34 cellular contexts compared by ENCODE assay signal in genomic region chr12:28212182-28212581, GRCh38.
"Had no signal": no experiment of that assay in that cellular context is flagged by ENCODE, and none has a peak within 500 bp of the region (broad histone marks: within the 10 kb centered on the region; RNA-seq: fewer than 3 reads in every experiment).

No MANE protein-coding gene starts in this region.

- H3K27me3 Mint-ChIP-seq: activated CD4-positive, alpha-beta memory T cell treated with anti-CD3 and anti-CD28 coated beads for 36 hours; activated CD4-positive, alpha-beta T cell treated with anti-CD3 and anti-CD28 coated beads for 36 hours; activated CD4-positive, alpha-beta T cell treated with anti-CD3 and anti-CD28 coated beads, Interleukin-2, amount 10 ng/mL, durations not matched to agents 24 days and 14 days; activated CD8-positive, alpha-beta memory T cell treated with anti-CD3 and anti-CD28 coated beads, Interleukin-2, amount 10 ng/mL, durations not matched to agents 7 days and 5 days; activated naive CD4-positive, alpha-beta T cell treated with anti-CD3 and anti-CD28 coated beads, Interleukin-2, amount 50 U/mL, for 24 hours; activated naive CD8-positive, alpha-beta T cell treated with anti-CD3 and anti-CD28 coated beads for 36 hours; activated naive CD8-positive, alpha-beta T cell treated with anti-CD3 and anti-CD28 coated beads, Interleukin-2, amount 50 U/mL, for 24 hours; effector memory CD8-positive, alpha-beta T cell had no signal

- H3K4me1 ChIP-seq: adrenal gland, foreskin keratinocyte, gastrocnemius medialis had no signal

- H3K36me3 ChIP-seq: adrenal gland, gastrocnemius medialis had no signal

- H3K4me1 Mint-ChIP-seq: activated CD8-positive, alpha-beta memory T cell treated with anti-CD3 and anti-CD28 coated beads, Interleukin-2, amount 10 ng/mL, durations not matched to agents 7 days and 5 days had no signal

- H3K27ac Mint-ChIP-seq: activated CD4-positive, alpha-beta memory T cell treated with anti-CD3 and anti-CD28 coated beads for 36 hours; activated CD4-positive, alpha-beta T cell treated with anti-CD3 and anti-CD28 coated beads for 36 hours; activated CD4-positive, alpha-beta T cell treated with anti-CD3 and anti-CD28 coated beads, Interleukin-2, amount 10 ng/mL, durations not matched to agents 24 days and 14 days; activated CD8-positive, alpha-beta memory T cell treated with anti-CD3 and anti-CD28 coated beads, Interleukin-2, amount 10 ng/mL, durations not matched to agents 7 days and 5 days; activated CD8-positive, alpha-beta T cell treated with anti-CD3 and anti-CD28 coated beads, Interleukin-2, amount 10 ng/mL, durations not matched to agents 7 days and 5 days; activated naive CD4-positive, alpha-beta T cell treated with anti-CD3 and anti-CD28 coated beads for 36 hours; activated naive CD4-positive, alpha-beta T cell treated with anti-CD3 and anti-CD28 coated beads, Interleukin-2, amount 50 U/mL, for 24 hours; activated naive CD8-positive, alpha-beta T cell treated with anti-CD3 and anti-CD28 coated beads for 36 hours; activated naive CD8-positive, alpha-beta T cell treated with anti-CD3 and anti-CD28 coated beads, Interleukin-2, amount 50 U/mL, for 24 hours; activated T-helper 1 cell treated with anti-CD3 and anti-CD28 coated beads, Interleukin-12 subunit alpha, Interleukin-12 subunit beta, Interleukin-2, Interleukin-4 antibody, amounts not matched to agents 30 ng/mL and 10 ng/mL and 1 ng/mL, durations not matched to agents 14 hours and 24 hours and 36 hours; activated T-helper 2 cell treated with anti-CD3 and anti-CD28 coated beads, Interferon-gamma antibody, Interleukin-2, Interleukin-4, amounts not matched to agents 10 μg/mL and 5 μg/mL and 100 μg/mL, durations not matched to agents 14 hours and 24 hours and 36 hours; effector memory CD8-positive, alpha-beta T cell had no signal

- H3K27ac ChIP-seq: adrenal gland, body of pancreas, esophagus muscularis mucosa, foreskin keratinocyte, gastrocnemius medialis, heart left ventricle, WERI-Rb-1 had no signal

- H3K9me3 Mint-ChIP-seq: activated naive CD4-positive, alpha-beta T cell treated with anti-CD3 and anti-CD28 coated beads, Interleukin-2, amount 50 U/mL, for 24 hours; effector memory CD8-positive, alpha-beta T cell had no signal

- H3K4me3 ChIP-seq: adrenal gland, body of pancreas, esophagus muscularis mucosa, gastrocnemius medialis, heart left ventricle had no signal

- H3K27me3 ChIP-seq: adrenal gland, body of pancreas, esophagus muscularis mucosa, foreskin keratinocyte, gastrocnemius medialis, heart left ventricle had no signal

- H3K4me3 Mint-ChIP-seq: activated CD4-positive, alpha-beta memory T cell treated with anti-CD3 and anti-CD28 coated beads for 36 hours; activated CD4-positive, alpha-beta T cell treated with anti-CD3 and anti-CD28 coated beads for 36 hours; activated CD4-positive, alpha-beta T cell treated with anti-CD3 and anti-CD28 coated beads, Interleukin-2, amount 10 ng/mL, durations not matched to agents 24 days and 14 days; activated CD8-positive, alpha-beta memory T cell treated with anti-CD3 and anti-CD28 coated beads, Interleukin-2, amount 10 ng/mL, durations not matched to agents 7 days and 5 days; activated CD8-positive, alpha-beta T cell treated with anti-CD3 and anti-CD28 coated beads, Interleukin-2, amount 10 ng/mL, durations not matched to agents 7 days and 5 days; activated naive CD4-positive, alpha-beta T cell treated with anti-CD3 and anti-CD28 coated beads for 36 hours; activated naive CD4-positive, alpha-beta T cell treated with anti-CD3 and anti-CD28 coated beads, Interleukin-2, amount 50 U/mL, for 24 hours; activated naive CD8-positive, alpha-beta T cell treated with anti-CD3 and anti-CD28 coated beads for 36 hours; activated naive CD8-positive, alpha-beta T cell treated with anti-CD3 and anti-CD28 coated beads, Interleukin-2, amount 50 U/mL, for 24 hours; activated T-helper 1 cell treated with anti-CD3 and anti-CD28 coated beads, Interleukin-12 subunit alpha, Interleukin-12 subunit beta, Interleukin-2, Interleukin-4 antibody, amounts not matched to agents 30 ng/mL and 10 ng/mL and 1 ng/mL, durations not matched to agents 14 hours and 24 hours and 36 hours; effector memory CD8-positive, alpha-beta T cell had no signal

- DNase-seq: activated CD4-positive, alpha-beta memory T cell treated with anti-CD3 and anti-CD28 coated beads for 36 hours; activated CD4-positive, alpha-beta T cell treated with anti-CD3 and anti-CD28 coated beads for 36 hours; activated CD4-positive, alpha-beta T cell treated with anti-CD3 and anti-CD28 coated beads, Interleukin-2, amount 10 ng/mL, durations not matched to agents 24 days and 14 days; activated CD4-positive, CD25-positive, alpha-beta regulatory T cell; activated CD4-positive, CD25-positive, alpha-beta regulatory T cell treated with anti-CD3 and anti-CD28 coated beads, Interleukin-2, amount 50 U/mL, for 72 hours; activated CD8-positive, alpha-beta memory T cell treated with anti-CD3 and anti-CD28 coated beads, Interleukin-2, amount 10 ng/mL, durations not matched to agents 7 days and 5 days; activated CD8-positive, alpha-beta memory T cell treated with anti-CD3 and anti-CD28 coated beads, Interleukin-2, amount 50 U/mL, for 4 hours; activated CD8-positive, alpha-beta T cell treated with anti-CD3 and anti-CD28 coated beads, Interleukin-2, amount 10 ng/mL, durations not matched to agents 7 days and 5 days; activated effector memory CD4-positive, alpha-beta T cell treated with anti-CD3 and anti-CD28 coated beads, Interleukin-2, amount 50 U/mL, for 16 hours; activated naive CD4-positive, alpha-beta T cell treated with anti-CD3 and anti-CD28 coated beads for 36 hours; activated naive CD8-positive, alpha-beta T cell treated with anti-CD3 and anti-CD28 coated beads for 36 hours; activated naive CD8-positive, alpha-beta T cell treated with anti-CD3 and anti-CD28 coated beads, Interleukin-2, amount 50 U/mL, for 24 hours; activated T-cell treated with anti-CD3 and anti-CD28 coated beads, Interleukin-2, amount 50 U/mL, for 1 hour; activated T-cell treated with anti-CD3 and anti-CD28 coated beads, Interleukin-2, amount 50 U/mL, for 48 hours; amygdala; aorta; caudate nucleus; cortex of kidney; dermis blood vessel endothelial cell; effector CD4-positive, alpha-beta T cell; effector memory CD8-positive, alpha-beta T cell; erythroblast; foreskin keratinocyte; gastrocnemius medialis; glutamatergic neuron; heart left ventricle; T-helper 2 cell; WERI-Rb-1 had no signal

- ATAC-seq: activated CD4-positive, alpha-beta T cell treated with anti-CD3 and anti-CD28 coated beads for 36 hours; activated CD8-positive, alpha-beta memory T cell treated with anti-CD3 and anti-CD28 coated beads, Interleukin-2, amount 10 ng/mL, durations not matched to agents 7 days and 5 days; activated CD8-positive, alpha-beta T cell treated with anti-CD3 and anti-CD28 coated beads, Interleukin-2, amount 10 ng/mL, durations not matched to agents 7 days and 5 days; activated naive CD8-positive, alpha-beta T cell treated with anti-CD3 and anti-CD28 coated beads, Interleukin-2, amount 50 U/mL, for 24 hours; body of pancreas; effector memory CD8-positive, alpha-beta T cell; foreskin keratinocyte; gastrocnemius medialis; heart left ventricle had no signal
